15 cellular contexts compared by ENCODE assay signal in the genomic region with DNA sequence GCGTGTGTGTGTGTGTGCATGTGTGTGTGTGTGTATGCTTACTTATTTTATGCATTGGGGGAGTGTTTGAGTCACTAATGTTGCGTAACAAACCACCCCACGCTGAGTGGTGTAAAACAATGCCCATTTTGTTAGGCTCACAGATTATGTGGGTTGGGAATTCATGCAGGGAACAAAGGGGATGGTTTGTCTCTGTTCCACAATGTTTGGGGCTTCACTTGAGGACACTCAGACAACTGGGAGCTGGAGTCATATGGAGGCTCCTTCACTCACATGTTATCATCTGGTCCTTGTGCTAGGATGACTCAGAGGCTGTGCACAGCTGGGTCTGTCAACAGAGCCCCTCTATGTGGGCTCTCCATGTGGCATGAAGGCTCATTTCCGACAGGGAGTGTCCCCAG. TPM values are rescaled to one million over a fixed set of nuclear protein-coding genes. Genes with fewer than 3 reads are reported as not detected.
DNase-seq lines count a peak whose midpoint lies in the region; ATAC-seq and TF ChIP-seq lines count a peak whose summit lies in the region.
"Had no signal": no experiment of that assay in that cellular context is flagged by ENCODE, and none has a peak within 500 bp of the region (broad histone marks: within the 10 kb centered on the region; RNA-seq: fewer than 3 reads in every experiment).

No MANE protein-coding gene starts in this region.

- ATAC-seq in T-helper 17 cell = no peak
- ATAC-seq: Panc1 had no signal

- H3K4me3 ChIP-seq in NB4 (ENCODE audit: low read depth, low read length) (no peak overlapping the region), colonic mucosa (no peak overlapping the region)
- H3K4me3 ChIP-seq: ascending aorta had no signal

- H3K36me3 ChIP-seq in colonic mucosa = no peaks in the 10 kb centered on the region
- H3K36me3 ChIP-seq: ascending aorta had no signal

- H3K27ac Mint-ChIP-seq in T-helper 17 cell = no peak overlapping the region
- H3K27ac Mint-ChIP-seq: activated B cell treated with CpG ODN at 0.5 μM for 24 hours had no signal

- H3K27me3 Mint-ChIP-seq in T-helper 17 cell = peaks cover 20% of the 10 kb centered on the region

- no peak for TF ChIP-seq CTCF in NB4 (IDR thresholded peaks at IDR 0.05; ENCODE audit: low read depth, low read length)
- TF ChIP-seq CTCF in colonic mucosa (IDR thresholded peaks at IDR 0.05) = no peak

- H3K4me3 Mint-ChIP-seq in T-helper 17 cell = no peak overlapping the region
- H3K4me3 Mint-ChIP-seq: activated B cell treated with CpG ODN at 0.5 μM for 24 hours had no signal

- DNase-seq in Ammon's horn (ENCODE audit: low spot score) = peak; percentile 84
- peak; percentile 25 for DNase-seq in NB4 (ENCODE audit: low read depth)
- DNase-seq in foreskin melanocyte = peak; percentile 100
- peak; percentile 21 for DNase-seq in middle frontal gyrus (ENCODE audit: extremely low spot score, low spot score)
- no peak for DNase-seq in colonic mucosa
- DNase-seq in cerebellar nuclear complex (lab: John Stamatoyannopoulos, UW) = no peak
- no peak for DNase-seq in T-helper 17 cell
- no peak for DNase-seq in LoVo (ENCODE audit: low spot score)
- DNase-seq: activated B cell treated with CpG ODN at 0.5 μM for 24 hours; activated gamma-delta T cell treated with Interleukin-2 at 50 U/mL for 16 hours; effector CD4-positive, alpha-beta T cell; NCI-H748 treated with DMSO at 0.1 percent for 48 hours had no signal

- intact Hi-C loops in colonic mucosa (cut with DNase I) = no loop called here

- H3K9me3 ChIP-seq in colonic mucosa (no peaks in the 10 kb centered on the region), T-helper 17 cell (ENCODE audit: control insufficient read depth, low read length, poor library complexity, severe bottlenecking) (no peaks in the 10 kb centered on the region)
- H3K9me3 ChIP-seq: ascending aorta had no signal

- H3K4me1 ChIP-seq in colonic mucosa = no peaks in the 10 kb centered on the region
- H3K4me1 ChIP-seq: ascending aorta had no signal

- H3K36me3 Mint-ChIP-seq in T-helper 17 cell (ENCODE audit: low read depth) = no peaks in the 10 kb centered on the region

- no peaks in the 10 kb centered on the region for H3K4me1 Mint-ChIP-seq in T-helper 17 cell
- H3K4me1 Mint-ChIP-seq: activated B cell treated with CpG ODN at 0.5 μM for 24 hours had no signal

- H3K27ac ChIP-seq in colonic mucosa = no peak overlapping the region
- H3K27ac ChIP-seq: ascending aorta, HL-60 had no signal

- H3K9ac ChIP-seq in colonic mucosa (ENCODE audit: low read depth in 2 of 2, low read length in 2 of 2) = no peak overlapping the region

- H3K27me3 ChIP-seq in colonic mucosa = no peaks in the 10 kb centered on the region
- H3K27me3 ChIP-seq: ascending aorta had no signal

- no peak for TF ChIP-seq POLR2A in NB4 (IDR thresholded peaks at IDR 0.05; ENCODE audit: extremely low read depth, insufficient read length)

RNA-seq across cellular contexts. Expression of a gene that starts 51.3 kb away (rescaled TPM):
- total RNA-seq in colonic mucosa (10 to 100 TPM; 45.2 to 46.5 TPM), T-helper 17 cell (1 to 10 TPM; 2.1 to 7.0 TPM)

Comparison
In these comparisons a context has a peak if more than half of its experiments do, and no peak if none do; other contexts are left out.
1. DNase-seq: peak in Ammon's horn (single experiment), NB4 (single experiment), foreskin melanocyte (single experiment) and middle frontal gyrus (single experiment); none in colonic mucosa (single experiment), cerebellar nuclear complex (0 of 2), T-helper 17 cell (0 of 3) and LoVo (single experiment).
2. RNA of a gene that starts 51.3 kb away (total RNA-seq): 45.2 to 46.5 TPM in colonic mucosa; 2.1 to 7.0 TPM in T-helper 17 cell; every median in the first group is over 4 times any median in the second.